Comparison of ENCODE assay signal across 11 cellular contexts in genomic region chr10:102785818-102786217, GRCh38. TPM values are rescaled to one million over a fixed set of nuclear protein-coding genes. Genes with fewer than 3 reads are reported as not detected.
DNase-seq lines count a peak whose midpoint lies in the region; ATAC-seq and TF ChIP-seq lines count a peak whose summit lies in the region.
"Had no signal": no experiment of that assay in that cellular context is flagged by ENCODE, and none has a peak within 500 bp of the region (broad histone marks: within the 10 kb centered on the region; RNA-seq: fewer than 3 reads in every experiment).

No MANE protein-coding gene starts in this region.

- H4K20me1 ChIP-seq in mammary epithelial cell (ENCODE audit: insufficient read depth, low read length): no peaks in the 10 kb centered on the region

- POLR2A ChIA-PET in MCF 10A (lab: Yijun Ruan, JAX): interaction anchor here (0.7 to 8.7 kb wide), 4 partner anchors 9 to 112 kb away, joined by 3 to 100 read pairs (median 12); partner anchors contain the start of gene WBP1L

- intact Hi-C loops in MCF 10A (cut with micrococcal nuclease): no loop called here
- intact Hi-C loops in mammary epithelial cell (cut with micrococcal nuclease): no loop called here
- intact Hi-C loops in vagina (cut with DNase I): no loop called here

- ATAC-seq in HG03045 (IDR thresholded peaks at IDR 0.05; ENCODE audit: unreplicated experiment): no peak

- no peak for TF ChIP-seq POLR2A in vagina (IDR thresholded peaks at IDR 0.05)

- H3K36me3 Mint-ChIP-seq in MCF 10A (ENCODE audit: insufficient read depth, unreplicated experiment): peaks cover 4% of the 10 kb centered on the region

- peaks cover 17% of the 10 kb centered on the region for H3K79me2 ChIP-seq in mammary epithelial cell (ENCODE audit: insufficient read depth, low read length)

- H3K4me1 Mint-ChIP-seq in MCF 10A (ENCODE audit: insufficient read depth, unreplicated experiment): peaks cover 30% of the 10 kb centered on the region

- BruUV-seq in MCF 10A (replicated peaks; lab: Mats Ljungman, UMichigan) (no TSS peak), mammary epithelial cell (replicated peaks; lab: Mats Ljungman, UMichigan) (no TSS peak)

- TF ChIP-seq CTCF in MCF 10A (IDR thresholded peaks at IDR 0.05; ENCODE audit: unreplicated experiment) (no peak), mammary epithelial cell (conservative IDR thresholded peaks at IDR 0.05 in 1 of 2, IDR thresholded peaks at IDR 0.05 in 1 of 2; ENCODE audit: extremely low read depth in 1 of 2, insufficient read depth in 1 of 2, low read depth in 1 of 2, low read length in 2 of 2) (no peak), fibroblast of pulmonary artery (IDR thresholded peaks at IDR 0.05; ENCODE audit: low read length, missing control alignments) (no peak), neutrophil (IDR thresholded peaks at IDR 0.05) (no peak), vagina (IDR thresholded peaks at IDR 0.05) (no peak)

- H3K4me1 ChIP-seq in mammary epithelial cell (ENCODE audit: insufficient read depth, low read length) (peaks cover 28% of the 10 kb centered on the region), neutrophil (ENCODE audit: control insufficient read depth in 1 of 2, insufficient read depth in 1 of 2, low read depth in 1 of 2, low read length in 1 of 2) (peaks cover 59% of the 10 kb centered on the region in 2 experiments), vagina (peaks cover 83% of the 10 kb centered on the region)

- no peak overlapping the region for H2AFZ ChIP-seq in mammary epithelial cell (ENCODE audit: low read depth, low read length)

- no peak overlapping the region for H3K4me2 ChIP-seq in mammary epithelial cell (ENCODE audit: insufficient read depth, low read depth, low read length)

- H3K27ac ChIP-seq in mammary epithelial cell (ENCODE audit: insufficient read depth, low read depth, low read length) (no peak overlapping the region), neutrophil (peak overlapping the region; percentile 45), vagina (peak overlapping the region; percentile 70)

- dilution Hi-C loops in mammary epithelial cell (cut with HindIII; ENCODE audit: low sequenced_read_pairs): loop anchor here (5.0 kb wide), 1 partner anchor 61 kb away; no protein-coding TSS in a partner anchor

- no peak overlapping the region for H3K9ac ChIP-seq in mammary epithelial cell (ENCODE audit: insufficient read depth, low read length)

- H3K27ac Mint-ChIP-seq in MCF 10A (ENCODE audit: low read depth, unreplicated experiment): peak overlapping the region; percentile 35

- H3K9me3 ChIP-seq in mammary epithelial cell (replicated peaks; ENCODE audit: insufficient read depth, low read length) (no peaks in the 10 kb centered on the region), neutrophil (no peaks in the 10 kb centered on the region), vagina (no peaks in the 10 kb centered on the region)

- no peaks in the 10 kb centered on the region for H3K9me3 Mint-ChIP-seq in MCF 10A (ENCODE audit: unreplicated experiment)

- no peak overlapping the region for H3K4me3 ChIP-seq in mammary epithelial cell (replicated peaks in 1 of 3; ENCODE audit: insufficient read depth in 1 of 3, low read depth in 2 of 3, low read length in 3 of 3)
- H3K4me3 ChIP-seq in fibroblast of pulmonary artery (replicated peaks; ENCODE audit: low read depth, low read length): no peak overlapping the region
- H3K4me3 ChIP-seq in neutrophil (ENCODE audit: low read depth in 1 of 2, low read length in 1 of 2): no peak overlapping the region
- H3K4me3 ChIP-seq in vagina: no peak overlapping the region

- H3K36me3 ChIP-seq in mammary epithelial cell (ENCODE audit: insufficient read depth, low read length): no peaks in the 10 kb centered on the region
- H3K36me3 ChIP-seq in neutrophil: peaks cover 7% of the 10 kb centered on the region
- H3K36me3 ChIP-seq in vagina: no peaks in the 10 kb centered on the region

- CTCF ChIA-PET in MCF 10A (lab: Yijun Ruan, JAX) (interaction anchor here (0.5 to 7.2 kb wide), 3 partner anchors 32 to 301 kb away, joined by 3 to 50 read pairs (median 6); no protein-coding TSS in a partner anchor), mammary epithelial cell (lab: Charles Lee; ENCODE audit: low non-redundant PET) (no interaction called here)

- H3K4me3 Mint-ChIP-seq in MCF 10A (ENCODE audit: unreplicated experiment): peak overlapping the region; percentile 35

- H3K27me3 ChIP-seq in mammary epithelial cell (ENCODE audit: insufficient read depth, low read length) (no peaks in the 10 kb centered on the region), neutrophil (no peaks in the 10 kb centered on the region), vagina (no peaks in the 10 kb centered on the region)

- H3K27me3 Mint-ChIP-seq in MCF 10A (ENCODE audit: insufficient read depth, unreplicated experiment): no peaks in the 10 kb centered on the region

- 96% methylated on average over 2 of the region's 2 CpGs for WGBS in mammary epithelial cell (ENCODE audit: low coverage, missing lambda C conversion rate)

- DNase-seq in MCF 10A (ENCODE audit: unreplicated experiment): no peak
- DNase-seq in mammary epithelial cell: no peak
- DNase-seq in fibroblast of pulmonary artery (ENCODE audit: low read depth): peak; percentile 90
- no peak for DNase-seq in vagina (ENCODE audit: extremely low spot score in 2 of 2)
- no peak for DNase-seq in D341Med (ENCODE audit: low spot score)
- no peak for DNase-seq in activated naive CD4-positive, alpha-beta T cell (lab: John Stamatoyannopoulos, UW)
- DNase-seq: NCI-H1694 had no signal

- in situ Hi-C loops in mammary epithelial cell (cut with MboI; ENCODE audit: low sequenced_read_pairs in 2 of 2): no loop called here

RNA-seq across cellular contexts. Expression of gene WBP1L, which starts 42.1 kb away (rescaled TPM):
- total RNA-seq in MCF 10A (2022) (19.8 and 24.8 TPM in 2 replicates), mammary epithelial cell (10 to 100 TPM; 18.4 to 48.2 TPM), vagina (80.8 TPM)
- 20.7 TPM for polyA plus RNA-seq in mammary epithelial cell
- polyA minus RNA-seq in mammary epithelial cell: 24.7 TPM

RNA-seq across cellular contexts. Expression of gene CYP17A1, which starts 51.4 kb away (rescaled TPM):
- total RNA-seq in MCF 10A (2022) (not detected in 2 replicates), mammary epithelial cell (not detected), vagina (43.2 TPM)
- not detected for polyA plus RNA-seq in mammary epithelial cell
- not detected for polyA minus RNA-seq in mammary epithelial cell
- total RNA-seq: A172, HT-29 had no signal

Comparison
In these comparisons a context has a peak if more than half of its experiments do, and no peak if none do; other contexts are left out.
1. RNA of gene CYP17A1, which starts 51.4 kb away (total RNA-seq): 43.2 TPM in vagina (single experiment); not detected in MCF 10A and not detected in mammary epithelial cell; every median in the first group is over 10 times any median in the second.